Comparison of ENCODE assay signal across 9 cellular contexts in the genomic region with DNA sequence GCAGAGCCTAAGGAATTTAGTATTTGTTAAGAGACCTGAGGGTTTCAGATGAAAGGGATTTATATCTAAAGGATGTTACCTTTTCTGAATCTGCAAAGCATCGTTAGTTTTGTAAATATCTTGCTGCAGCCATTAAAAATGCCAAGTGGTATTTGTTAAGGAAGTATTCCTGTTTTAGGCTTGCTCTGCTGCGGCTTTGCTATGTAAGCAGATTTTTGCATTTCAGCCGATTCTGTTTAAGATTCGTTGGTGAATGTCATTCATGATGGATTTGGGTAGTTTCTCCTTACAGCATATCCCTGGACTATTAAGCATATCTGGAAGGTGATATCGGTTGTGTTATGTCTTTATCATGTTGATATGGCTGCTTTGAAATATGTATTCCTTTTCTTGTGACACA. TPM values are rescaled to one million over a fixed set of nuclear protein-coding genes. Genes with fewer than 3 reads are reported as not detected.
DNase-seq lines count a peak whose midpoint lies in the region; ATAC-seq and TF ChIP-seq lines count a peak whose summit lies in the region.
"Had no signal": no experiment of that assay in that cellular context is flagged by ENCODE, and none has a peak within 500 bp of the region (broad histone marks: within the 10 kb centered on the region; RNA-seq: fewer than 3 reads in every experiment).

No MANE protein-coding gene starts in this region.

- no peak for TF ChIP-seq EP300 in SK-N-SH (IDR thresholded peaks at IDR 0.05; ENCODE audit: borderline replicate concordance in 1 of 2, low read depth in 1 of 2, low read length in 1 of 2)

- peaks cover 49 to 61% of the 10 kb centered on the region in 2 donors for H3K4me1 Mint-ChIP-seq in immature natural killer cell

- CTCF ChIA-PET in SK-N-SH (lab: Yijun Ruan, JAX) = interaction anchor here (0.7 kb wide), 1 partner anchor 131 kb away, joined by 3 read pairs; no protein-coding TSS in a partner anchor

- H3K4me1 ChIP-seq in SK-N-SH (ENCODE audit: control insufficient read depth in 1 of 2, insufficient read depth in 2 of 2, low read depth in 1 of 2, low read length in 1 of 2) (peaks cover 0 to 2% of the 10 kb centered on the region in 2 experiments; a peak in 3 of 4 replicates), subcutaneous abdominal adipose tissue (ENCODE audit: control insufficient read depth in 5 of 5, insufficient read depth in 5 of 5, low read length in 5 of 5) (peaks cover 2 to 25% (median 21%) of the 10 kb centered on the region in 5 donors)

- POLR2A ChIA-PET in SK-N-SH (lab: Yijun Ruan, JAX) = no interaction called here

- H3K36me3 Mint-ChIP-seq in activated naive CD4-positive, alpha-beta T cell treated with anti-CD3 and anti-CD28 coated beads, Interleukin-2, amount 50 U/mL, for 72 hours = peaks cover 9 to 20% of the 10 kb centered on the region in 2 donors
- H3K36me3 Mint-ChIP-seq in immature natural killer cell = no peaks in the 10 kb centered on the region

- H4K20me1 ChIP-seq in SK-N-SH (ENCODE audit: insufficient read depth) = peaks cover 7% of the 10 kb centered on the region; the same call in 1 of the 2 replicates

- no peaks in the 10 kb centered on the region for H3K9me2 ChIP-seq in SK-N-SH

- H3K36me3 ChIP-seq in SK-N-SH (replicated peaks in 1 of 2; ENCODE audit: control insufficient read depth in 1 of 2, insufficient read depth in 2 of 2, low read length in 1 of 2) (peaks cover 0 to 4% of the 10 kb centered on the region in 2 experiments), subcutaneous abdominal adipose tissue (ENCODE audit: control insufficient read depth in 5 of 5, insufficient read depth in 5 of 5, low read length in 5 of 5) (no peaks in the 10 kb centered on the region)

- H3K27me3 Mint-ChIP-seq in immature natural killer cell (ENCODE audit: low read depth in 3 of 3) = peaks cover 3 to 12% (median 10%) of the 10 kb centered on the region in 3 donors

- no peak for TF ChIP-seq CTCF in SK-N-SH (IDR thresholded peaks at IDR 0.05)

- H3K27me3 ChIP-seq in SK-N-SH (ENCODE audit: insufficient read depth) (no peaks in the 10 kb centered on the region), subcutaneous abdominal adipose tissue (ENCODE audit: control insufficient read depth in 5 of 5, insufficient read depth in 4 of 5, low read length in 5 of 5) (no peaks in the 10 kb centered on the region)

- no peaks in the 10 kb centered on the region for H3K9me3 Mint-ChIP-seq in activated naive CD4-positive, alpha-beta T cell treated with anti-CD3 and anti-CD28 coated beads, Interleukin-2, amount 50 U/mL, for 72 hours
- H3K9me3 Mint-ChIP-seq in immature natural killer cell = no peaks in the 10 kb centered on the region

- H3K9ac ChIP-seq in SK-N-SH (peak overlapping the region; percentile 83), subcutaneous abdominal adipose tissue (ENCODE audit: low read length in 5 of 5) (peak overlapping the region; percentile 87 to 99 (median 96))

- no peak for TF ChIP-seq RAD21 in SK-N-SH (IDR thresholded peaks at IDR 0.05; ENCODE audit: low read length)

- peaks cover 59% of the 10 kb centered on the region for H3K79me2 ChIP-seq in SK-N-SH (ENCODE audit: insufficient read depth)

- H3K4me2 ChIP-seq in SK-N-SH = peak overlapping the region; percentile 85

- 15% methylated on average over 5 of the region's 5 CpGs for WGBS in SK-N-SH (ENCODE audit: low lambda C conversion rate)

- H3F3A ChIP-seq in SK-N-SH (replicated peaks; ENCODE audit: insufficient read depth) = no peaks in the 10 kb centered on the region

- H3K27ac ChIP-seq in SK-N-SH (ENCODE audit: low read depth in 2 of 2, low read length in 1 of 2) (peak overlapping the region in 1 of 2 experiments; percentile 90; a peak in 1 of 4 replicates), subcutaneous abdominal adipose tissue (ENCODE audit: low read depth, low read length) (peak overlapping the region; percentile 94)

- H3K4me3 ChIP-seq in SK-N-SH (ENCODE audit: low read depth in 2 of 2, low read length in 1 of 2) (peak overlapping the region; percentile 80 to 98), subcutaneous abdominal adipose tissue (ENCODE audit: low read depth in 1 of 5, low read length in 5 of 5) (peak overlapping the region; percentile 86 to 100 (median 93))

- peak overlapping the region; percentile 94 to 100 (median 97) for H3K4me3 Mint-ChIP-seq in immature natural killer cell

- H3K27ac Mint-ChIP-seq in activated naive CD4-positive, alpha-beta T cell treated with anti-CD3 and anti-CD28 coated beads, Interleukin-2, amount 50 U/mL, for 72 hours = peak overlapping the region; percentile 98
- peak overlapping the region; percentile 93 to 100 (median 98) for H3K27ac Mint-ChIP-seq in immature natural killer cell

- no peak for DNase-seq in SK-N-SH
- DNase-seq in activated naive CD4-positive, alpha-beta T cell treated with anti-CD3 and anti-CD28 coated beads, Interleukin-2, amount 50 U/mL, for 72 hours (ENCODE audit: low spot score in 2 of 2) = no peak
- no peak for DNase-seq in immature natural killer cell
- DNase-seq in stimulated activated CD4-positive, alpha-beta T cell treated with anti-CD3 and anti-CD28 coated beads, Interleukin-15, amount 100 ng/mL, for 24 hours = no peak
- DNase-seq: NCI-H1105 had no signal

- H2AFZ ChIP-seq in SK-N-SH (ENCODE audit: low read depth) = peak overlapping the region; percentile 90; the same call in 1 of the 2 replicates

- ATAC-seq in SK-N-SH treated with all-trans-retinoic acid at 6 μM for 48 hours (no peak), HG02852 (IDR thresholded peaks at IDR 0.05; ENCODE audit: unreplicated experiment) (no peak), GM21390 (IDR thresholded peaks at IDR 0.05; ENCODE audit: unreplicated experiment) (no peak)
- no peak for ATAC-seq in activated naive CD4-positive, alpha-beta T cell treated with anti-CD3 and anti-CD28 coated beads, Interleukin-2, amount 50 U/mL, for 72 hours

- H3K9me3 ChIP-seq in SK-N-SH (no peaks in the 10 kb centered on the region), subcutaneous abdominal adipose tissue (ENCODE audit: control insufficient read depth in 5 of 5, low read length in 5 of 5) (no peaks in the 10 kb centered on the region)

TF ChIP-seq in SK-N-SH, 30 proteins besides CTCF, POLR2A, EP300 and RAD21:
- TF ChIP-seq MXI1 (IDR thresholded peaks at IDR 0.05; ENCODE audit: low read depth, low read length) = no peak
- TF ChIP-seq, protein P1, sequence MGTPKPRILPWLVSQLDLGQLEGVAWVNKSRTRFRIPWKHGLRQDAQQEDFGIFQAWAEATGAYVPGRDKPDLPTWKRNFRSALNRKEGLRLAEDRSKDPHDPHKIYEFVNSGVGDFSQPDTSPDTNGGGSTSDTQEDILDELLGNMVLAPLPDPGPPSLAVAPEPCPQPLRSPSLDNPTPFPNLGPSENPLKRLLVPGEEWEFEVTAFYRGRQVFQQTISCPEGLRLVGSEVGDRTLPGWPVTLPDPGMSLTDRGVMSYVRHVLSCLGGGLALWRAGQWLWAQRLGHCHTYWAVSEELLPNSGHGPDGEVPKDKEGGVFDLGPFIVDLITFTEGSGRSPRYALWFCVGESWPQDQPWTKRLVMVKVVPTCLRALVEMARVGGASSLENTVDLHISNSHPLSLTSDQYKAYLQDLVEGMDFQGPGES (IDR thresholded peaks at IDR 0.05; ENCODE audit: low read depth, low read length) = no peak

TF ChIP-seq in SK-N-SH treated with all-trans-retinoic acid at 6 μM for 48 hours, 23 proteins besides CTCF, POLR2A, EP300 and RAD21 (continues in another document):
- TF ChIP-seq TSHZ2 (CRISPR knock-in tag; IDR thresholded peaks at IDR 0.05) (no peak), ZC3H10 (CRISPR knock-in tag; IDR thresholded peaks at IDR 0.05) (no peak), CSDC2 (CRISPR knock-in tag; IDR thresholded peaks at IDR 0.05) (no peak), CSRNP3 (CRISPR knock-in tag; IDR thresholded peaks at IDR 0.05) (no peak), OSR1 (CRISPR knock-in tag; IDR thresholded peaks at IDR 0.05) (no peak), RARB (CRISPR knock-in tag; IDR thresholded peaks at IDR 0.05) (no peak), TCF4 (CRISPR knock-in tag; IDR thresholded peaks at IDR 0.05; ENCODE audit: borderline replicate concordance) (no peak)

RNA-seq across cellular contexts. Expression of gene USP8, which starts 1.0 kb away (rescaled TPM):
- 23.4 and 31.3 TPM in 2 replicates for polyA plus RNA-seq in SK-N-SH (2012; rRNA removed)
- polyA plus RNA-seq in SK-N-SH (2012; cell fraction: cytosol; rRNA removed) = 30.5 and 31.8 TPM in 2 replicates
- polyA plus RNA-seq in SK-N-SH (2012; cell fraction: nucleus; rRNA removed) = 13.9 and 34.4 TPM in 2 replicates
- total RNA-seq in activated naive CD4-positive, alpha-beta T cell treated with anti-CD3 and anti-CD28 coated beads, Interleukin-2, amount 50 U/mL, for 72 hours = 10 to 100 TPM; 58.6 to 59.6 TPM
- polyA plus RNA-seq in immature natural killer cell = 10 to 100 TPM; 18.0 to 52.8 (median 26.8) TPM
